ENCODE assay signal across 11 cellular contexts in genomic region chr6:28719275-28719940, GRCh38.
DNase-seq lines count a peak whose midpoint lies in the region; ATAC-seq and TF ChIP-seq lines count a peak whose summit lies in the region.
"Had no signal": no experiment of that assay in that cellular context is flagged by ENCODE, and none has a peak within 500 bp of the region (broad histone marks: within the 10 kb centered on the region; RNA-seq: fewer than 3 reads in every experiment).

No MANE protein-coding gene starts in this region.

- H3K27me3 Mint-ChIP-seq in MCF 10A (ENCODE audit: insufficient read depth, unreplicated experiment): no peaks in the 10 kb centered on the region
- peaks cover 60% of the 10 kb centered on the region for H3K27me3 Mint-ChIP-seq in activated naive CD8-positive, alpha-beta T cell treated with anti-CD3 and anti-CD28 coated beads, Interleukin-2, amount 50 U/mL, for 24 hours

- CTCF ChIA-PET in MCF 10A (lab: Yijun Ruan, JAX): interaction anchor here (0.6 kb wide), 1 partner anchor 177 kb away, joined by 4 read pairs; no protein-coding TSS in a partner anchor

- no peak for TF ChIP-seq POLR2A in breast epithelium (IDR thresholded peaks at IDR 0.05)

- H3K4me1 Mint-ChIP-seq in MCF 10A (ENCODE audit: insufficient read depth, unreplicated experiment): no peaks in the 10 kb centered on the region
- no peaks in the 10 kb centered on the region for H3K4me1 Mint-ChIP-seq in activated naive CD8-positive, alpha-beta T cell treated with anti-CD3 and anti-CD28 coated beads, Interleukin-2, amount 50 U/mL, for 24 hours
- H3K4me1 Mint-ChIP-seq: CD4-positive, CD25-positive, alpha-beta regulatory T cell had no signal

- H3K27me3 ChIP-seq in breast epithelium: peaks cover 0 to 40% of the 10 kb centered on the region in 2 donors

- no peaks in the 10 kb centered on the region for H3K36me3 ChIP-seq in breast epithelium

- H3K4me3 Mint-ChIP-seq in MCF 10A (ENCODE audit: unreplicated experiment): no peak overlapping the region
- peak overlapping the region; percentile 7 for H3K4me3 Mint-ChIP-seq in activated naive CD8-positive, alpha-beta T cell treated with anti-CD3 and anti-CD28 coated beads, Interleukin-2, amount 50 U/mL, for 24 hours
- H3K4me3 Mint-ChIP-seq: CD4-positive, CD25-positive, alpha-beta regulatory T cell had no signal

- no peak overlapping the region for H3K27ac Mint-ChIP-seq in MCF 10A (ENCODE audit: low read depth, unreplicated experiment)
- H3K27ac Mint-ChIP-seq in activated naive CD8-positive, alpha-beta T cell treated with anti-CD3 and anti-CD28 coated beads, Interleukin-2, amount 50 U/mL, for 24 hours: peak overlapping the region; percentile 25
- H3K27ac Mint-ChIP-seq: CD4-positive, CD25-positive, alpha-beta regulatory T cell had no signal

- TF ChIP-seq CTCF in MCF 10A (IDR thresholded peaks at IDR 0.05; ENCODE audit: unreplicated experiment) (no peak), breast epithelium (IDR thresholded peaks at IDR 0.05) (no peak)

- H3K9me3 ChIP-seq in breast epithelium: no peaks in the 10 kb centered on the region

- H3K4me3 ChIP-seq in breast epithelium: no peak overlapping the region

- no TSS peak for BruUV-seq in MCF 10A (replicated peaks; lab: Mats Ljungman, UMichigan)

- no peak overlapping the region for H3K27ac ChIP-seq in breast epithelium

- no peaks in the 10 kb centered on the region for H3K36me3 Mint-ChIP-seq in MCF 10A (ENCODE audit: insufficient read depth, unreplicated experiment)
- H3K36me3 Mint-ChIP-seq in activated naive CD8-positive, alpha-beta T cell treated with anti-CD3 and anti-CD28 coated beads, Interleukin-2, amount 50 U/mL, for 24 hours (ENCODE audit: low read depth): no peaks in the 10 kb centered on the region
- H3K36me3 Mint-ChIP-seq: CD4-positive, CD25-positive, alpha-beta regulatory T cell had no signal

- intact Hi-C loops in MCF 10A (cut with micrococcal nuclease) (no loop called here), breast epithelium (cut with DNase I; ENCODE audit: low total_unique reads) (no loop called here)

- H3K9me3 Mint-ChIP-seq in MCF 10A (ENCODE audit: unreplicated experiment): no peaks in the 10 kb centered on the region
- H3K9me3 Mint-ChIP-seq in activated naive CD8-positive, alpha-beta T cell treated with anti-CD3 and anti-CD28 coated beads, Interleukin-2, amount 50 U/mL, for 24 hours: peaks cover 3% of the 10 kb centered on the region

- POLR2A ChIA-PET in MCF 10A (lab: Yijun Ruan, JAX): interaction anchor here (1.0 kb wide), 1 partner anchor 10 kb away, joined by 4 read pairs; no protein-coding TSS in a partner anchor

- H3K4me1 ChIP-seq in breast epithelium: no peaks in the 10 kb centered on the region

- ATAC-seq in activated naive CD8-positive, alpha-beta T cell treated with anti-CD3 and anti-CD28 coated beads, Interleukin-2, amount 50 U/mL, for 24 hours: peak; percentile 91
- peak; percentile 91 for ATAC-seq in stimulated activated naive CD8-positive, alpha-beta T cell treated with anti-CD3 and anti-CD28 coated beads, Interleukin-15, Interleukin-2, amounts not matched to agents 100 U/mL and 50 U/mL, for 24 hours

- DNase-seq in MCF 10A (ENCODE audit: unreplicated experiment): peak; percentile 49
- DNase-seq in breast epithelium (ENCODE audit: low spot score in 2 of 2): no peak
- peak; percentile 46 for DNase-seq in NCI-H226
- peak; percentile 63 for DNase-seq in activated naive CD8-positive, alpha-beta T cell treated with anti-CD3 and anti-CD28 coated beads, Interleukin-2, amount 50 U/mL, for 24 hours
- peak; percentile 62 for DNase-seq in stimulated activated naive CD8-positive, alpha-beta T cell treated with anti-CD3 and anti-CD28 coated beads, Interleukin-15, Interleukin-2, amounts not matched to agents 100 U/mL and 50 U/mL, for 24 hours
- no peak for DNase-seq in NCI-H345 (lab: John Stamatoyannopoulos, UW)
- DNase-seq in C1 segment of cervical spinal cord (lab: John Stamatoyannopoulos, UW): no peak
- DNase-seq in SKM-1 (lab: John Stamatoyannopoulos, UW; ENCODE audit: unreplicated experiment): no peak
- DNase-seq: CD4-positive, CD25-positive, alpha-beta regulatory T cell; NCI-H1436; T-helper 2 cell had no signal

Comparison
In these comparisons a context has a peak if more than half of its experiments do, and no peak if none do; other contexts are left out.
1. DNase-seq: peak in MCF 10A (single experiment), NCI-H226 (single experiment), activated naive CD8-positive, alpha-beta T cell treated with anti-CD3 and anti-CD28 coated beads, Interleukin-2, amount 50 U/mL, for 24 hours (single experiment) and stimulated activated naive CD8-positive, alpha-beta T cell treated with anti-CD3 and anti-CD28 coated beads, Interleukin-15, Interleukin-2, amounts not matched to agents 100 U/mL and 50 U/mL, for 24 hours (single experiment); none in breast epithelium (0 of 2), NCI-H345 (single experiment), C1 segment of cervical spinal cord (0 of 14) and SKM-1 (single experiment).